ENCODE assay signal across 8 cellular contexts in the genomic region with DNA sequence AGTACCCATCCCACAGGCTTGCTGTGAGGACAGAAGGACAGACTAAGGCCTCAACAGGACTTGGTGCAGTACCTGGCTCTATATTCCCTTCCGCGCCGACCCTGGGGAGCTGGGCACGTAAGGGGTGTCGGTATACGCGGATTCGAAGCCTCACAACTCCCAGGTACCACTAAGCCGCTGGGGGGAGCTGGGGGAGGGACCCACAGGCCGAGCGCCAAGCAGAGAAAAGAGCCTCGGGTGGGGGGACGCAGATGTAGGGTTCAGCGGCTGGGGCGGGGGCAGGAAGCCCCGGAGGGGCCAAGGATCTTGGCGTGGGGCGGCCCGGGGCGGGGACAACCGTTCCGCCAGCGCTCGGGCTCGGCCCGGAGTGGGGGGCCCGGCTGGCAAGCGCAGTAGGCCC.
DNase-seq lines count a peak whose midpoint lies in the region; ATAC-seq and TF ChIP-seq lines count a peak whose summit lies in the region.

No MANE protein-coding gene starts in this region.

- H3K27ac ChIP-seq in BLaER1 treated with 17β-estradiol and CSF1 and Interleukin-3, amounts not matched to agents 10 nM and 100 nM, result peak overlapping the region; percentile 90 to 96 (median 94)
- no peak overlapping the region; the same call in 1 of the 2 replicates for H3K27ac ChIP-seq in HUES64 (ENCODE audit: low read depth, low read length)

- CTCF ChIA-PET in activated CD4-positive, alpha-beta T cell treated with anti-CD3 and anti-CD28 coated beads, Interleukin-2, amount 10 ng/mL, durations not matched to agents 7 days and 5 days (lab: Charles Lee), result interaction anchor here (0.5 to 2.8 kb wide), 16 partner anchors 11 to 502 kb away, joined by 3 to 14 read pairs (median 4); partner anchors contain the start of genes ZNF777 and ZNF783

- H3K4me2 ChIP-seq in BLaER1 treated with 17β-estradiol and CSF1 and Interleukin-3, amounts not matched to agents 10 nM and 100 nM, result peak overlapping the region; percentile 77 to 97 (median 90)

- H3K4me3 ChIP-seq in BLaER1 treated with 17β-estradiol and CSF1 and Interleukin-3, amounts not matched to agents 10 nM and 100 nM, result peak overlapping the region; percentile 88 to 99 (median 94)
- H3K4me3 ChIP-seq in HUES64 (ENCODE audit: low read length), result peak overlapping the region; percentile 77

- peaks cover 34% of the 10 kb centered on the region for H3K36me3 Mint-ChIP-seq in activated CD4-positive, alpha-beta T cell treated with anti-CD3 and anti-CD28 coated beads, Interleukin-2, amount 10 ng/mL, durations not matched to agents 7 days and 5 days (ENCODE audit: low read depth)
- H3K36me3 Mint-ChIP-seq in mesothelial cell of epicardium, result peaks cover 18% of the 10 kb centered on the region

- H3K4me1 ChIP-seq in BLaER1 treated with 17β-estradiol and CSF1 and Interleukin-3, amounts not matched to agents 10 nM and 100 nM, result peaks cover 23 to 44% (median 37%) of the 10 kb centered on the region in 10 experiments
- peaks cover 5% of the 10 kb centered on the region for H3K4me1 ChIP-seq in HUES64 (ENCODE audit: insufficient read depth, low read length)

- H3K27ac Mint-ChIP-seq in activated CD4-positive, alpha-beta T cell treated with anti-CD3 and anti-CD28 coated beads, Interleukin-2, amount 10 ng/mL, durations not matched to agents 7 days and 5 days, result peak overlapping the region; percentile 90
- H3K27ac Mint-ChIP-seq in mesothelial cell of epicardium, result peak overlapping the region; percentile 94
- H3K27ac Mint-ChIP-seq in stimulated activated naive CD8-positive, alpha-beta T cell treated with anti-CD3 and anti-CD28 coated beads, Interleukin-15, amount 100 ng/mL, for 72 hours, result peak overlapping the region; percentile 96

- H3K9me3 ChIP-seq in BLaER1 treated with 17β-estradiol and CSF1 and Interleukin-3, amounts not matched to agents 10 nM and 100 nM (replicated peaks in 1 of 11), result no peaks in the 10 kb centered on the region
- no peaks in the 10 kb centered on the region for H3K9me3 ChIP-seq in HUES64 (ENCODE audit: insufficient read depth, low read depth, low read length)

- peaks cover 13% of the 10 kb centered on the region for H3K27me3 Mint-ChIP-seq in activated CD4-positive, alpha-beta T cell treated with anti-CD3 and anti-CD28 coated beads, Interleukin-2, amount 10 ng/mL, durations not matched to agents 7 days and 5 days
- peaks cover 9% of the 10 kb centered on the region for H3K27me3 Mint-ChIP-seq in mesothelial cell of epicardium (ENCODE audit: low read depth)
- peaks cover 15% of the 10 kb centered on the region for H3K27me3 Mint-ChIP-seq in stimulated activated naive CD8-positive, alpha-beta T cell treated with anti-CD3 and anti-CD28 coated beads, Interleukin-15, amount 100 ng/mL, for 72 hours

- POLR2A ChIA-PET in activated CD4-positive, alpha-beta T cell treated with anti-CD3 and anti-CD28 coated beads, Interleukin-2, amount 10 ng/mL, durations not matched to agents 7 days and 5 days (lab: Charles Lee), result interaction anchor here (0.6 kb wide), 1 partner anchor 1387 kb away, joined by 3 read pairs; no protein-coding TSS in a partner anchor

- peak; percentile 64 for DNase-seq in activated CD4-positive, alpha-beta T cell treated with anti-CD3 and anti-CD28 coated beads, Interleukin-2, amount 10 ng/mL, durations not matched to agents 7 days and 5 days
- DNase-seq in effector CD8-positive, alpha-beta T cell (lab: John Stamatoyannopoulos, UW), result peak; percentile 34
- DNase-seq in mesothelial cell of epicardium (ENCODE audit: low spot score in 2 of 2, unreplicated experiment in 2 of 2) (peak in 1 of 2 experiments; percentile 43), cerebellar cortex (ENCODE audit: low spot score) (no peak)
- peak in 1 of 2 donors; percentile 47 for DNase-seq in stimulated activated naive CD8-positive, alpha-beta T cell treated with anti-CD3 and anti-CD28 coated beads, Interleukin-15, amount 100 ng/mL, for 72 hours

- H3K4me3 Mint-ChIP-seq in activated CD4-positive, alpha-beta T cell treated with anti-CD3 and anti-CD28 coated beads, Interleukin-2, amount 10 ng/mL, durations not matched to agents 7 days and 5 days, result peak overlapping the region; percentile 94
- peak overlapping the region; percentile 97 for H3K4me3 Mint-ChIP-seq in mesothelial cell of epicardium
- peak overlapping the region; percentile 98 to 99 for H3K4me3 Mint-ChIP-seq in stimulated activated naive CD8-positive, alpha-beta T cell treated with anti-CD3 and anti-CD28 coated beads, Interleukin-15, amount 100 ng/mL, for 72 hours

- no peak for TF ChIP-seq CTCF in mesothelial cell of epicardium (IDR thresholded peaks at IDR 0.05; ENCODE audit: unreplicated experiment)

- peak overlapping the region; percentile 90 to 99 (median 98) for H3K9ac ChIP-seq in BLaER1 treated with 17β-estradiol and CSF1 and Interleukin-3, amounts not matched to agents 10 nM and 100 nM
- peak overlapping the region; percentile 84 for H3K9ac ChIP-seq in HUES64 (ENCODE audit: low read depth, low read length)

- H3K27me3 ChIP-seq in BLaER1 treated with 17β-estradiol and CSF1 and Interleukin-3, amounts not matched to agents 10 nM and 100 nM, result no peaks in the 10 kb centered on the region
- H3K27me3 ChIP-seq in HUES64 (ENCODE audit: insufficient read depth, low read length), result peaks cover 2% of the 10 kb centered on the region; the same call in 1 of the 2 replicates

- H3K9me3 Mint-ChIP-seq in activated CD4-positive, alpha-beta T cell treated with anti-CD3 and anti-CD28 coated beads, Interleukin-2, amount 10 ng/mL, durations not matched to agents 7 days and 5 days, result no peaks in the 10 kb centered on the region
- no peaks in the 10 kb centered on the region for H3K9me3 Mint-ChIP-seq in mesothelial cell of epicardium
- H3K9me3 Mint-ChIP-seq in stimulated activated naive CD8-positive, alpha-beta T cell treated with anti-CD3 and anti-CD28 coated beads, Interleukin-15, amount 100 ng/mL, for 72 hours, result no peaks in the 10 kb centered on the region

- H3K4me1 Mint-ChIP-seq in activated CD4-positive, alpha-beta T cell treated with anti-CD3 and anti-CD28 coated beads, Interleukin-2, amount 10 ng/mL, durations not matched to agents 7 days and 5 days, result peaks cover 41% of the 10 kb centered on the region
- peaks cover 35% of the 10 kb centered on the region for H3K4me1 Mint-ChIP-seq in mesothelial cell of epicardium
- H3K4me1 Mint-ChIP-seq in stimulated activated naive CD8-positive, alpha-beta T cell treated with anti-CD3 and anti-CD28 coated beads, Interleukin-15, amount 100 ng/mL, for 72 hours, result peaks cover 41% of the 10 kb centered on the region

- ATAC-seq in GM19467 (IDR thresholded peaks at IDR 0.05; ENCODE audit: unreplicated experiment), result peak; percentile 4
- peak; percentile 36 for ATAC-seq in stimulated activated naive CD8-positive, alpha-beta T cell treated with anti-CD3 and anti-CD28 coated beads, Interleukin-15, amount 100 ng/mL, for 72 hours

- peaks cover 17 to 53% (median 45%) of the 10 kb centered on the region in 11 experiments; a peak in 21 of 22 replicates for H4K20me1 ChIP-seq in BLaER1 treated with 17β-estradiol and CSF1 and Interleukin-3, amounts not matched to agents 10 nM and 100 nM

- WGBS in HUES64, result under 1% methylated on average over 28 of the region's 28 CpGs

- peaks cover 22 to 36% (median 29%) of the 10 kb centered on the region in 11 experiments for H3K36me3 ChIP-seq in BLaER1 treated with 17β-estradiol and CSF1 and Interleukin-3, amounts not matched to agents 10 nM and 100 nM
- peaks cover 21% of the 10 kb centered on the region for H3K36me3 ChIP-seq in HUES64 (ENCODE audit: insufficient read depth, low read length)
